13 cellular contexts compared by ENCODE assay signal in the genomic region with DNA sequence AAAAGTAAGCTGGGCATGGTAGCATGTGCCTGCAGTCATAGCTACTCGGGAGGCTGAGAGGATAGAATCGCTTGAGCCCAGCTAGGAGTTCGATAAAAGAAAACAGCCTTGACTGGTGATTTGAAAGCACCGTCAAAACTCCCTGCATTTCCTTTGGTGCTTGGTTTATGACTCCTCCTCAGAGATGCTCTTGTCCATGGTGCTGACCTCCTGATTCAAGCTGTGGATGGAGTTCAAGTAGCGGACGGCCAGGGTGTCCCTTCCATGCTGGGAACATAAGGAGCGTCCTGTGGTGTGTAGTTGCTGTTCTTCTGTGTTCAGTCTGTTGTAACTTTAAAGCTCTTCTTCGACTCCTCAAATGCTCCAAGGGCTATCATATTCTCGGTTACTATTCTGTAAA.
DNase-seq lines count a peak whose midpoint lies in the region; ATAC-seq, FAIRE-seq and TF ChIP-seq lines count a peak whose summit lies in the region.
"Had no signal": no experiment of that assay in that cellular context is flagged by ENCODE, and none has a peak within 500 bp of the region (broad histone marks: within the 10 kb centered on the region; RNA-seq: fewer than 3 reads in every experiment).

No MANE protein-coding gene starts in this region.

- peak; percentile 62 for ATAC-seq in foreskin keratinocyte

- no peak for TF ChIP-seq CTCF in foreskin keratinocyte (conservative IDR thresholded peaks at IDR 0.05)

- H3K27ac ChIP-seq in foreskin keratinocyte: no peak overlapping the region
- H3K27ac ChIP-seq: colonic mucosa, Peyer's patch had no signal

- no peaks in the 10 kb centered on the region for H3K27me3 ChIP-seq in foreskin keratinocyte
- H3K27me3 ChIP-seq: colonic mucosa, Peyer's patch had no signal

- FAIRE-seq in urothelium cell line (lab: Jason Lieb, UNC): no peak
- FAIRE-seq: GM18507 had no signal

- H3K4me1 ChIP-seq in foreskin keratinocyte: no peaks in the 10 kb centered on the region
- H3K4me1 ChIP-seq: colonic mucosa, Peyer's patch had no signal

- peak; percentile 1 for DNase-seq in stimulated activated CD4-positive, alpha-beta T cell treated with anti-CD3 and anti-CD28 coated beads, Interleukin-15, amount 100 ng/mL, for 24 hours
- no peak for DNase-seq in stimulated activated CD4-positive, alpha-beta T cell treated with anti-CD3 and anti-CD28 coated beads, Interleukin-4, amount 100 ng/mL, for 24 hours
- peak; percentile 68 for DNase-seq in RKO (ENCODE audit: low spot score)
- peak in 1 of 2 donors; percentile 9 for DNase-seq in foreskin keratinocyte
- peak; percentile 49 for DNase-seq in urothelium cell line (ENCODE audit: low spot score)
- no peak for DNase-seq in NCI-H1930 (lab: John Stamatoyannopoulos, UW)
- DNase-seq in UCSD-AML1 (lab: John Stamatoyannopoulos, UW; ENCODE audit: unreplicated experiment): no peak
- DNase-seq in cortex of kidney (lab: John Stamatoyannopoulos, UW): no peak
- DNase-seq: activated CD8-positive, alpha-beta memory T cell treated with anti-CD3 and anti-CD28 coated beads, Interleukin-2, amount 50 U/mL, for 48 hours; colonic mucosa; KG1; Peyer's patch had no signal

Comparison
In these comparisons a context has a peak if more than half of its experiments do, and no peak if none do; other contexts are left out.
1. DNase-seq: peak in stimulated activated CD4-positive, alpha-beta T cell treated with anti-CD3 and anti-CD28 coated beads, Interleukin-15, amount 100 ng/mL, for 24 hours (single experiment), RKO (single experiment) and urothelium cell line (single experiment); none in stimulated activated CD4-positive, alpha-beta T cell treated with anti-CD3 and anti-CD28 coated beads, Interleukin-4, amount 100 ng/mL, for 24 hours (single experiment), NCI-H1930 (0 of 2), UCSD-AML1 (single experiment) and cortex of kidney (single experiment).